Comparison of ENCODE assay signal across 21 cellular contexts in the genomic region with DNA sequence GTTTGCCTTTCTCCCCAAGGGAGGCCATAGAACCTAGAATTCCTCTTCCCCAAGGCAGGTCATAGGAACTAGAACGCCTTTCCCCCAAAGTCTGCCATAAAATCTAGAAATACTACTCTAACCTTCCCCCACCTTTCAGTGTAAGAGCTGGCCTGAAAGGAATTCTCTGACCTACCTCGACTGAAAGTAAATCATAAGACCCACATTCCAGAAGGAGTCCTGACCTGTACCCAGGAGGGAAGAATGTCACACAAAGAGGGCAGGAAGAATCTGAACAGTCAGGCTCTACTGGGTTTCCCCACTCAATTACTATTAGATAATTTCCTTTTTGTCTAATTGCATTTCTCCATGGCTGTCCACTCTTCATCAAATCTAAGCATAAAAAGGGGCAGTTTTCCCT.
"Had no signal": no experiment of that assay in that cellular context is flagged by ENCODE, and none has a peak within 500 bp of the region (broad histone marks: within the 10 kb centered on the region; RNA-seq: fewer than 3 reads in every experiment).

No MANE protein-coding gene starts in this region.

- H3K36me3 ChIP-seq: breast epithelium, right atrium auricular region, tibial nerve, WERI-Rb-1 had no signal

- H3K36me3 Mint-ChIP-seq: activated naive CD4-positive, alpha-beta T cell treated with anti-CD3 and anti-CD28 coated beads, Interleukin-2, amount 50 U/mL, for 24 hours had no signal

- H3K9me3 Mint-ChIP-seq: activated naive CD4-positive, alpha-beta T cell treated with anti-CD3 and anti-CD28 coated beads, Interleukin-2, amount 50 U/mL, for 24 hours had no signal

- H3K9me3 ChIP-seq: breast epithelium, right atrium auricular region had no signal

- H3K4me1 Mint-ChIP-seq: activated naive CD4-positive, alpha-beta T cell treated with anti-CD3 and anti-CD28 coated beads, Interleukin-2, amount 50 U/mL, for 24 hours; nephron progenitor cell had no signal

- FAIRE-seq: astrocyte, endometrium had no signal

- ATAC-seq: esophagus mucosa; left lobe of liver; stimulated activated naive CD8-positive, alpha-beta T cell treated with anti-CD3 and anti-CD28 coated beads, Interleukin-15, Interleukin-2, amounts not matched to agents 100 U/mL and 50 U/mL, for 24 hours had no signal

- DNase-seq: activated CD4-positive, alpha-beta T cell treated with anti-CD3 and anti-CD28 coated beads, Interleukin-2, amount 50 U/mL, for 4 hours; activated gamma-delta T cell; cerebellar nuclear complex; cortex of kidney; nephron progenitor cell; occipital lobe; stimulated activated CD4-positive, alpha-beta T cell treated with anti-CD3 and anti-CD28 coated beads, Interleukin-2, amount 100 ng/mL, for 24 hours; stimulated activated naive CD8-positive, alpha-beta T cell treated with anti-CD3 and anti-CD28 coated beads, Interleukin-15, Interleukin-2, amounts not matched to agents 100 U/mL and 50 U/mL, for 24 hours; substantia nigra; SW 1271; T-helper 2 cell; WERI-Rb-1 had no signal

- H3K4me3 ChIP-seq: breast epithelium, lung, right atrium auricular region, tibial nerve had no signal

- H3K27ac ChIP-seq: breast epithelium, right atrium auricular region, tibial nerve, WERI-Rb-1 had no signal

- H3K4me1 ChIP-seq: breast epithelium, right atrium auricular region had no signal

- H3K27me3 ChIP-seq: breast epithelium, right atrium auricular region, tibial nerve had no signal

- H3K4me3 Mint-ChIP-seq: activated naive CD4-positive, alpha-beta T cell treated with anti-CD3 and anti-CD28 coated beads, Interleukin-2, amount 50 U/mL, for 24 hours; nephron progenitor cell had no signal

- H3K27ac Mint-ChIP-seq: activated naive CD4-positive, alpha-beta T cell treated with anti-CD3 and anti-CD28 coated beads, Interleukin-2, amount 50 U/mL, for 24 hours; nephron progenitor cell had no signal
